Comparison of ENCODE assay signal across 8 cellular contexts in the genomic region with DNA sequence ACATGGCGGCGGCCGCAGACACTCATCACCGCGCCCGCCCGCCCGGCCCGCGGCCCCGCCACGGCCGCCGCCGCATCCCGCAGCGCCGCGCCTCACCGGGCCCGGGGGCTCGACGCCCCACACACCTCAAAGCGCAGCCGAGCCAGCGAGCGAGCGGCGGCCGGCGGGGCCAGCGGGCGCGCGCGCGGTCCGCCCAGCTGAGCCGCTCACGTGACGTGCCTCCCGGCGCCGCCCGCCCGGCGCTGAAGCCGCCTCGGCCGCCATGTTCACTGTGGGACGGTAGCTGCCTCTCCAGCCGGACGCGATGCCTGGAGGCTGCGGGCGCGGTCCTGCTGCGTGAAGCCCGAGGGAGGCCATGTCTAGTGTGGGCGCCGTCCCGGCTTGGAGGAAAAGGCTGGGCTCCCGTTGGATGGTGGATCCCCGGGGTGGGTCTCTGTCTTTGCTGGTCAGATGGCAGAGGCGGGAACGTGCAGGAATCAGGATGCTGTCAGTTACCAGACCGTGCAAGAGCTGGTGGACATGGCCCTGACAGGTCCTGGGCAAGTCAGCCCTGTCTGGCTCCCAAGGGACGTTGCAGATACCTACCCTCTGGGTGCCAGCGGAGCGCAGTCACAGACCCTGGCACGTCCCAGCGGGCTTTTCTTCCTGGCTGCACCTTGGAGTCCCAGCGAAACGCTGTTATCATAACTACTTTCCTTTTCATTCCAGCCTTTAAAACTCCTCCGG. TPM values are rescaled to one million over a fixed set of nuclear protein-coding genes. Genes with fewer than 3 reads are reported as not detected.
A peak's percentile ranks its signal among the peaks of the same experiment; 100 is the strongest.
DNase-seq lines count a peak whose midpoint lies in the region; ATAC-seq and TF ChIP-seq lines count a peak whose summit lies in the region.

A gene with protein sequence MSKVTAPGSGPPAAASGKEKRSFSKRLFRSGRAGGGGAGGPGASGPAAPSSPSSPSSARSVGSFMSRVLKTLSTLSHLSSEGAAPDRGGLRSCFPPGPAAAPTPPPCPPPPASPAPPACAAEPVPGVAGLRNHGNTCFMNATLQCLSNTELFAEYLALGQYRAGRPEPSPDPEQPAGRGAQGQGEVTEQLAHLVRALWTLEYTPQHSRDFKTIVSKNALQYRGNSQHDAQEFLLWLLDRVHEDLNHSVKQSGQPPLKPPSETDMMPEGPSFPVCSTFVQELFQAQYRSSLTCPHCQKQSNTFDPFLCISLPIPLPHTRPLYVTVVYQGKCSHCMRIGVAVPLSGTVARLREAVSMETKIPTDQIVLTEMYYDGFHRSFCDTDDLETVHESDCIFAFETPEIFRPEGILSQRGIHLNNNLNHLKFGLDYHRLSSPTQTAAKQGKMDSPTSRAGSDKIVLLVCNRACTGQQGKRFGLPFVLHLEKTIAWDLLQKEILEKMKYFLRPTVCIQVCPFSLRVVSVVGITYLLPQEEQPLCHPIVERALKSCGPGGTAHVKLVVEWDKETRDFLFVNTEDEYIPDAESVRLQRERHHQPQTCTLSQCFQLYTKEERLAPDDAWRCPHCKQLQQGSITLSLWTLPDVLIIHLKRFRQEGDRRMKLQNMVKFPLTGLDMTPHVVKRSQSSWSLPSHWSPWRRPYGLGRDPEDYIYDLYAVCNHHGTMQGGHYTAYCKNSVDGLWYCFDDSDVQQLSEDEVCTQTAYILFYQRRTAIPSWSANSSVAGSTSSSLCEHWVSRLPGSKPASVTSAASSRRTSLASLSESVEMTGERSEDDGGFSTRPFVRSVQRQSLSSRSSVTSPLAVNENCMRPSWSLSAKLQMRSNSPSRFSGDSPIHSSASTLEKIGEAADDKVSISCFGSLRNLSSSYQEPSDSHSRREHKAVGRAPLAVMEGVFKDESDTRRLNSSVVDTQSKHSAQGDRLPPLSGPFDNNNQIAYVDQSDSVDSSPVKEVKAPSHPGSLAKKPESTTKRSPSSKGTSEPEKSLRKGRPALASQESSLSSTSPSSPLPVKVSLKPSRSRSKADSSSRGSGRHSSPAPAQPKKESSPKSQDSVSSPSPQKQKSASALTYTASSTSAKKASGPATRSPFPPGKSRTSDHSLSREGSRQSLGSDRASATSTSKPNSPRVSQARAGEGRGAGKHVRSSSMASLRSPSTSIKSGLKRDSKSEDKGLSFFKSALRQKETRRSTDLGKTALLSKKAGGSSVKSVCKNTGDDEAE (N-terminal part only) (minus strand): TSS at position 186 of the 726 bp plus-strand sequence. CDS start 182 bp downstream, at position 4.

- H3K9me3 ChIP-seq in neutrophil (no peaks in the 10 kb centered on the region), subcutaneous abdominal adipose tissue (ENCODE audit: control insufficient read depth in 5 of 5, low read length in 5 of 5) (no peaks in the 10 kb centered on the region)

- DNase-seq in NCI-H1048 (lab: John Stamatoyannopoulos, UW) (peak; percentile 57), SK-N-DZ (ENCODE audit: low spot score) (peak; percentile 94), germinal center (ENCODE audit: low spot score) (peak; percentile 89)
- peak; percentile 90 for DNase-seq in activated naive CD4-positive, alpha-beta T cell treated with anti-CD3 and anti-CD28 coated beads, Interleukin-2, amount 50 U/mL, for 16 hours

- peak within 1 kb of the TSS in 4 of 5 donors; percentile 57 to 77 (median 71) for H3K9ac ChIP-seq in subcutaneous abdominal adipose tissue (ENCODE audit: low read length in 5 of 5)

- H3K27me3 ChIP-seq in neutrophil: peaks cover 52% of the 10 kb centered on the region
- peaks cover 0 to 3% (median 0%) of the 10 kb centered on the region in 5 donors for H3K27me3 ChIP-seq in subcutaneous abdominal adipose tissue (ENCODE audit: control insufficient read depth in 5 of 5, insufficient read depth in 4 of 5, low read length in 5 of 5)

- peak within 1 kb of the TSS; percentile 72 for H3K4me3 ChIP-seq in GM08714 (ENCODE audit: low read length)
- H3K4me3 ChIP-seq in neutrophil (ENCODE audit: low read depth in 1 of 2, low read length in 1 of 2): peak within 1 kb of the TSS; percentile 56 to 63
- peak within 1 kb of the TSS; percentile 75 to 84 (median 79) for H3K4me3 ChIP-seq in subcutaneous abdominal adipose tissue (ENCODE audit: low read depth in 1 of 5, low read length in 5 of 5)

- TF ChIP-seq CTCF in neutrophil (IDR thresholded peaks at IDR 0.05): no peak

- H3K36me3 ChIP-seq in neutrophil: no peaks in the 10 kb centered on the region
- no peaks in the 10 kb centered on the region for H3K36me3 ChIP-seq in subcutaneous abdominal adipose tissue (ENCODE audit: control insufficient read depth in 5 of 5, insufficient read depth in 5 of 5, low read length in 5 of 5)

- H3K4me1 ChIP-seq in neutrophil (ENCODE audit: control insufficient read depth in 1 of 2, insufficient read depth in 1 of 2, low read depth in 1 of 2, low read length in 1 of 2) (peaks cover 16 to 17% of the 10 kb centered on the region in 2 experiments), subcutaneous abdominal adipose tissue (ENCODE audit: control insufficient read depth in 5 of 5, insufficient read depth in 5 of 5, low read length in 5 of 5) (peaks cover 4 to 36% (median 28%) of the 10 kb centered on the region in 5 donors)

- ATAC-seq in HG02610 (IDR thresholded peaks at IDR 0.05; ENCODE audit: unreplicated experiment): peak; percentile 96

- H3K27ac ChIP-seq in neutrophil (peak within 1 kb of the TSS; percentile 58), subcutaneous abdominal adipose tissue (ENCODE audit: low read depth, low read length) (peak within 1 kb of the TSS; percentile 50)

RNA-seq across cellular contexts. Expression of the gene that starts here (rescaled TPM):
- 5.0 and 6.1 TPM in 2 replicates for polyA plus RNA-seq in SK-N-DZ (2014; cell fraction: cytosol; rRNA removed)
- 5.0 and 8.6 TPM in 2 replicates for polyA plus RNA-seq in SK-N-DZ (2014; cell fraction: nucleus; rRNA removed)

Comparison
In these comparisons a context has a peak if more than half of its experiments do, and no peak if none do; other contexts are left out.
1. Peak in every context shown above with its lines: DNase-seq, ATAC-seq, H3K4me3 ChIP-seq and H3K27ac ChIP-seq.